11 cellular contexts compared by ENCODE assay signal in genomic region chr7:81685263-81685868, GRCh38.
A peak's percentile ranks its signal among the peaks of the same experiment; 100 is the strongest.
DNase-seq lines count a peak whose midpoint lies in the region; ATAC-seq, FAIRE-seq and TF ChIP-seq lines count a peak whose summit lies in the region.
"Had no signal": no experiment of that assay in that cellular context is flagged by ENCODE, and none has a peak within 500 bp of the region (broad histone marks: within the 10 kb centered on the region; RNA-seq: fewer than 3 reads in every experiment).

No MANE protein-coding gene starts in this region.

- no peaks in the 10 kb centered on the region for H3K79me1 ChIP-seq in mesenchymal stem cell (replicated peaks; ENCODE audit: low read length, poor library complexity, severe bottlenecking)

- H3K4ac ChIP-seq in mesenchymal stem cell (ENCODE audit: low read depth in 1 of 2, low read length in 2 of 2): peak overlapping the region; percentile 46 to 96

- peak overlapping the region; percentile 89 for H2BK120ac ChIP-seq in mesenchymal stem cell (ENCODE audit: low read depth, low read length)

- peak overlapping the region; percentile 15; the same call in 1 of the 2 replicates for H2AFZ ChIP-seq in GM12878 (ENCODE audit: control insufficient read depth, low read depth, low read length)
- no peak overlapping the region for H2AFZ ChIP-seq in mesenchymal stem cell (ENCODE audit: low read depth, low read length)

- H3K14ac ChIP-seq in mesenchymal stem cell (ENCODE audit: low read length in 2 of 2): no peak overlapping the region

- RAD21 ChIA-PET in GM12878 (lab: Charles Lee; ENCODE audit: unreplicated experiment): interaction anchor here (0.9 to 1.7 kb wide), 12 partner anchors 8 to 190 kb away, joined by 3 to 19 read pairs (median 4); no protein-coding TSS in a partner anchor

- H3K4me1 ChIP-seq in A673 (ENCODE audit: insufficient read depth, low read length, poor library complexity, severe bottlenecking) (peaks cover 20% of the 10 kb centered on the region), HEK293 (ENCODE audit: control insufficient read depth, insufficient read depth, low read length) (peaks cover 22% of the 10 kb centered on the region), GM12878 (ENCODE audit: control insufficient read depth, insufficient read depth, low read length) (peaks cover under 1% of the 10 kb centered on the region; the same call in 1 of the 2 replicates), mesenchymal stem cell (ENCODE audit: control insufficient read depth, insufficient read depth, low read depth, low read length) (peaks cover 2% of the 10 kb centered on the region), tibial nerve (peaks cover 0 to 11% (median 3%) of the 10 kb centered on the region in 4 donors)

- no peak overlapping the region for H3K9ac ChIP-seq in GM12878 (ENCODE audit: control insufficient read depth, insufficient read depth, low read length)
- H3K9ac ChIP-seq in mesenchymal stem cell (ENCODE audit: low read length): peak overlapping the region; percentile 36

- POLR2A ChIA-PET in A673 (lab: Charles Lee; ENCODE audit: low non-redundant PET) (no interaction called here), HEK293 (lab: Yijun Ruan, JAX) (no interaction called here), GM12878 (lab: Charles Lee) (interaction anchor here (0.5 to 1.1 kb wide), 6 partner anchors 8 to 68 kb away, joined by 3 to 6 read pairs (median 3); no protein-coding TSS in a partner anchor), HEK293T (lab: Yijun Ruan, JAX) (no interaction called here)

- CTCF ChIA-PET in A673 (lab: Charles Lee): interaction anchor here (0.7 kb wide), 1 partner anchor 14 kb away, joined by 3 read pairs; no protein-coding TSS in a partner anchor
- CTCF ChIA-PET in HEK293 (lab: Yijun Ruan, JAX): interaction anchor here (0.6 to 1.0 kb wide), 2 partner anchors 30 to 95 kb away, joined by 3 to 4 read pairs; no protein-coding TSS in a partner anchor
- CTCF ChIA-PET in GM12878 (lab: Yijun Ruan, JAX): interaction anchor here (0.6 to 1.3 kb wide), 3 partner anchors 11 to 30 kb away, joined by 3 read pairs; no protein-coding TSS in a partner anchor
- CTCF ChIA-PET in HEK293T (lab: Yijun Ruan, JAX): no interaction called here

- H3K4me2 ChIP-seq in GM12878 (ENCODE audit: control insufficient read depth, insufficient read depth): no peak overlapping the region
- H3K4me2 ChIP-seq in mesenchymal stem cell (ENCODE audit: low read length, poor library complexity, severe bottlenecking): peak overlapping the region; percentile 27

- H3K4me3 ChIP-seq in A673 (ENCODE audit: low read depth, low read length, poor library complexity, severe bottlenecking) (no peak overlapping the region), HEK293 (ENCODE audit: low read depth, low read length) (no peak overlapping the region), GM12878 (no peak overlapping the region), mesenchymal stem cell (ENCODE audit: insufficient read depth in 1 of 2, low read depth in 1 of 2, low read length in 2 of 2) (peak overlapping the region in 1 of 2 experiments; percentile 3), tibial nerve (no peak overlapping the region)
- H3K4me3 ChIP-seq: thoracic aorta had no signal

- H4K20me1 ChIP-seq in GM12878 (ENCODE audit: control insufficient read depth, insufficient read depth): no peaks in the 10 kb centered on the region

- H2BK15ac ChIP-seq in mesenchymal stem cell (ENCODE audit: low read depth, poor library complexity, severe bottlenecking): no peak overlapping the region

- DNase-seq in A673 (ENCODE audit: low spot score): no peak
- no peak for DNase-seq in GM12878 (ENCODE audit: low read depth, low spot score)
- no peak for DNase-seq in mesenchymal stem cell
- no peak for DNase-seq in HEK293T (ENCODE audit: extremely low spot score)
- DNase-seq in tibial nerve (ENCODE audit: low spot score in 2 of 2): no peak
- no peak for DNase-seq in AG08395 (ENCODE audit: low spot score)
- DNase-seq: activated CD4-positive, alpha-beta memory T cell treated with anti-CD3 and anti-CD28 coated beads for 36 hours; activated naive CD4-positive, alpha-beta T cell treated with anti-CD3 and anti-CD28 coated beads, Interleukin-2, amount 10 ng/mL, durations not matched to agents 7 days and 5 days had no signal

- no peak overlapping the region for H2BK5ac ChIP-seq in mesenchymal stem cell (ENCODE audit: low read depth, low read length, poor library complexity, severe bottlenecking)

- no peak for TF ChIP-seq RAD21 in GM12878 (IDR thresholded peaks at IDR 0.05; ENCODE audit: insufficient read depth, low read depth, low read length)

- FAIRE-seq in GM12878 (lab: Jason Lieb, UNC): no peak

- H4K8ac ChIP-seq in mesenchymal stem cell (ENCODE audit: low read length): peak overlapping the region; percentile 74

- H3K27ac ChIP-seq in A673 (ENCODE audit: low read depth, low read length, poor library complexity, severe bottlenecking) (peak overlapping the region; percentile 6), HEK293 (ENCODE audit: extremely low read depth, low read depth, low read length) (no peak overlapping the region; the same call in 1 of the 2 replicates), GM12878 (ENCODE audit: control insufficient read depth, insufficient read depth) (no peak overlapping the region), mesenchymal stem cell (ENCODE audit: low read length, poor library complexity, severe bottlenecking) (no peak overlapping the region), tibial nerve (peak overlapping the region in 1 of 4 donors; percentile 47)
- H3K27ac ChIP-seq: thoracic aorta had no signal

- H3K36me3 ChIP-seq in A673 (ENCODE audit: insufficient read depth, low read length, poor library complexity, severe bottlenecking): no peaks in the 10 kb centered on the region
- no peaks in the 10 kb centered on the region for H3K36me3 ChIP-seq in HEK293 (ENCODE audit: control insufficient read depth in 2 of 2, insufficient read depth in 1 of 2, low read length in 2 of 2)
- no peaks in the 10 kb centered on the region for H3K36me3 ChIP-seq in GM12878 (ENCODE audit: control insufficient read depth in 2 of 2, insufficient read depth in 2 of 2, low read length in 1 of 2)
- no peaks in the 10 kb centered on the region for H3K36me3 ChIP-seq in mesenchymal stem cell (ENCODE audit: control insufficient read depth in 1 of 2, insufficient read depth in 2 of 2, low read depth in 1 of 2, low read length in 2 of 2)
- no peaks in the 10 kb centered on the region for H3K36me3 ChIP-seq in tibial nerve
- H3K36me3 ChIP-seq: thoracic aorta had no signal

- SMC1A ChIA-PET in GM12878 (lab: Charles Lee; ENCODE audit: uncharacterized antibody, unreplicated experiment): interaction anchor here (0.5 to 1.7 kb wide), 13 partner anchors 8 to 751 kb away, joined by 3 to 11 read pairs (median 5); no protein-coding TSS in a partner anchor

- TF ChIP-seq EP300 in GM12878 (IDR thresholded peaks at IDR 0.05; ENCODE audit: borderline replicate concordance in 1 of 2, control insufficient read depth in 1 of 2, low read depth in 2 of 2, low read length in 2 of 2): no peak
- TF ChIP-seq EP300 in tibial nerve (IDR thresholded peaks at IDR 0.05): no peak

- 5% methylated on average over 3 of the region's 3 CpGs for whole genome bisulfite sequencing in GM12878 (ENCODE audit: insufficient coverage, insufficient replicate concordance, low lambda C conversion rate, missing lambda C conversion rate)
- WGBS in mesenchymal stem cell: no CpG with 5 or more reads among the region's 3 CpGs
- WGBS in tibial nerve, 2 donors: 65 to 71% methylated on average over 3 of the region's 3 CpGs

- TF ChIP-seq POLR2A in GM12878 (IDR thresholded peaks at IDR 0.05; ENCODE audit: low read depth, low read length): no peak
- no peak for TF ChIP-seq POLR2A in tibial nerve (IDR thresholded peaks at IDR 0.05)

- peak overlapping the region; percentile 82 to 99 for H3K18ac ChIP-seq in mesenchymal stem cell (ENCODE audit: low read depth in 1 of 2, low read length in 2 of 2)

- H3K9me3 ChIP-seq in A673 (ENCODE audit: low read depth, low read length, poor library complexity, severe bottlenecking) (no peaks in the 10 kb centered on the region), HEK293 (ENCODE audit: control insufficient read depth, insufficient read depth, low read depth, low read length) (no peaks in the 10 kb centered on the region), GM12878 (replicated peaks; ENCODE audit: control insufficient read depth, insufficient read depth, low read length) (no peaks in the 10 kb centered on the region), mesenchymal stem cell (ENCODE audit: control insufficient read depth, low read length) (no peaks in the 10 kb centered on the region), tibial nerve (no peaks in the 10 kb centered on the region)
- H3K9me3 ChIP-seq: thoracic aorta had no signal

- H3K23ac ChIP-seq in mesenchymal stem cell (ENCODE audit: low read length in 2 of 2): peak overlapping the region in 1 of 2 experiments; percentile 72

- in situ Hi-C loops in GM12878 (cut with MboI): no loop called here

- ATAC-seq in GM12878 (no peak; the same call in 2 of the 3 replicates), GM21367 (IDR thresholded peaks at IDR 0.05; ENCODE audit: unreplicated experiment) (no peak)

- H3K27me3 ChIP-seq in A673 (replicated peaks; ENCODE audit: insufficient read depth, low read depth, low read length, poor library complexity) (no peaks in the 10 kb centered on the region), GM12878 (replicated peaks in 1 of 2; ENCODE audit: control insufficient read depth in 2 of 2, insufficient read depth in 2 of 2, low read length in 1 of 2) (no peaks in the 10 kb centered on the region), mesenchymal stem cell (ENCODE audit: control insufficient read depth in 1 of 2, insufficient read depth in 1 of 2, low read length in 2 of 2) (no peaks in the 10 kb centered on the region), tibial nerve (no peaks in the 10 kb centered on the region)

- H2BK12ac ChIP-seq in mesenchymal stem cell (ENCODE audit: low read length in 2 of 2): peak overlapping the region; percentile 94

- no peaks in the 10 kb centered on the region for H3K79me2 ChIP-seq in GM12878 (ENCODE audit: control insufficient read depth, insufficient read depth, low read length)

- TF ChIP-seq CTCF in A673 (conservative IDR thresholded peaks at IDR 0.05; ENCODE audit: low read depth, low read length): no peak
- TF ChIP-seq CTCF in HEK293 (tag by site-specific recombination; IDR thresholded peaks at IDR 0.05): no peak
- TF ChIP-seq CTCF in GM12878 (IDR thresholded peaks at IDR 0.05 in 2 of 3, conservative IDR thresholded peaks at IDR 0.05 in 1 of 3; ENCODE audit: control insufficient read depth in 2 of 3, extremely low read depth in 1 of 3, insufficient read depth in 1 of 3, low read depth in 3 of 3, low read length in 3 of 3): no peak
- TF ChIP-seq CTCF in tibial nerve (IDR thresholded peaks at IDR 0.05): no peak

- BruUV-seq in A673 (replicated peaks; lab: Mats Ljungman, UMichigan) (no TSS peak), GM12878 (replicated peaks; lab: Mats Ljungman, UMichigan) (no TSS peak)

- intact Hi-C loops in A673 (cut with micrococcal nuclease; ENCODE audit: unreplicated experiment): no loop called here
- intact Hi-C loops in GM12878 (cut with micrococcal nuclease; ENCODE audit: unreplicated experiment): no loop called here

- H2AK5ac ChIP-seq in mesenchymal stem cell (ENCODE audit: low read length, severe bottlenecking): no peak overlapping the region

- H4K91ac ChIP-seq in mesenchymal stem cell (ENCODE audit: low read length): peak overlapping the region; percentile 25

TF ChIP-seq in HEK293T, 16 proteins besides CTCF, POLR2A, EP300 and RAD21 (continues in another document):
- TF ChIP-seq L3MBTL2 (conservative IDR thresholded peaks at IDR 0.05): no peak
- no peak for TF ChIP-seq FOXK2 (IDR thresholded peaks at IDR 0.05)
